In the genomic region with DNA sequence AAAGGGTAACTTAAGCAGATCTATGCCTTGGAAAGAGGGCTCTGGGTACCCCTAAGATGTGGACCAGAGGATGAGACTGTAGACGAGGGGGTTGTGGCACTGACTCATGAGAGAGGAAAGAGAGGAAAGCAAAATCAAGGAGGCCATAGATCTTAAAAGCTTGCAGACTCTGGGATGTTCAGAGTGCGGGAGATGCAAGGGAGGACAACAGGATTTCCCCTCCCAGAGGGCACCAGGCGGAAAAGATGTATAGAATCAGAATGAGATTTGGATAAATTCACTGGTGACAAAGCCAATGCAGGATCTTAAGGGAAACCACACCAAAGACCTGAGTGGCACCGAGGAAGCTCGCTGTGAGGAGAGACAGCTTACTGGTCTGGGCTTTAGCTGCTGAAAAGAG, we compare ENCODE assay signal across 18 cellular contexts. TPM values are rescaled to one million over a fixed set of nuclear protein-coding genes. Genes with fewer than 3 reads are reported as not detected.
"Had no signal": no experiment of that assay in that cellular context is flagged by ENCODE, and none has a peak within 500 bp of the region (broad histone marks: within the 10 kb centered on the region; RNA-seq: fewer than 3 reads in every experiment).

No MANE protein-coding gene starts in this region.

- H3K9me3 Mint-ChIP-seq: activated CD4-positive, alpha-beta memory T cell treated with anti-CD3 and anti-CD28 coated beads for 36 hours; activated naive CD4-positive, alpha-beta T cell treated with anti-CD3 and anti-CD28 coated beads for 36 hours; activated T-helper 2 cell treated with anti-CD3 and anti-CD28 coated beads, Interferon-gamma antibody, Interleukin-2, Interleukin-4, amounts not matched to agents 10 μg/mL and 5 μg/mL and 100 μg/mL, durations not matched to agents 14 hours and 24 hours and 36 hours; central memory CD8-positive, alpha-beta T cell; stimulated activated memory B cell treated with anti-CD40 and anti-IgM and Interleukin-4, amounts not matched to agents 10 μg/mL and 1 μg/mL and 100 μg/mL, for 72 hours had no signal

- H3K27ac Mint-ChIP-seq: activated CD4-positive, alpha-beta memory T cell treated with anti-CD3 and anti-CD28 coated beads for 36 hours; activated naive CD4-positive, alpha-beta T cell treated with anti-CD3 and anti-CD28 coated beads for 36 hours; activated T-helper 2 cell treated with anti-CD3 and anti-CD28 coated beads, Interferon-gamma antibody, Interleukin-2, Interleukin-4, amounts not matched to agents 10 μg/mL and 5 μg/mL and 100 μg/mL, durations not matched to agents 14 hours and 24 hours and 36 hours; brain; stimulated activated memory B cell treated with anti-CD40 and anti-IgM and Interleukin-4, amounts not matched to agents 10 μg/mL and 1 μg/mL and 100 μg/mL, for 72 hours had no signal

- H3K4me3 Mint-ChIP-seq: activated CD4-positive, alpha-beta memory T cell treated with anti-CD3 and anti-CD28 coated beads for 36 hours; activated naive CD4-positive, alpha-beta T cell treated with anti-CD3 and anti-CD28 coated beads for 36 hours; brain; central memory CD8-positive, alpha-beta T cell; stimulated activated memory B cell treated with anti-CD40 and anti-IgM and Interleukin-4, amounts not matched to agents 10 μg/mL and 1 μg/mL and 100 μg/mL, for 72 hours had no signal

- H3K27ac ChIP-seq: coronary artery, left lung, pancreas, sigmoid colon, thyroid gland, WERI-Rb-1 had no signal

- H3K36me3 ChIP-seq: pancreas, sigmoid colon, thyroid gland, WERI-Rb-1 had no signal

- H3K4me3 ChIP-seq: coronary artery, left lung, pancreas, sigmoid colon, thyroid gland had no signal

- ATAC-seq: left lung; pancreas; stimulated activated memory B cell treated with anti-CD40 and anti-IgM and Interleukin-4, amounts not matched to agents 10 μg/mL and 1 μg/mL and 100 μg/mL, for 72 hours had no signal

- DNase-seq: activated CD4-positive, alpha-beta memory T cell treated with anti-CD3 and anti-CD28 coated beads for 36 hours; activated naive CD4-positive, alpha-beta T cell treated with anti-CD3 and anti-CD28 coated beads for 36 hours; activated T-cell treated with anti-CD3 and anti-CD28 coated beads for 4 hours; amygdala; head of caudate nucleus; left lung; mammary epithelial cell; stimulated activated CD4-positive, alpha-beta T cell treated with anti-CD3 and anti-CD28 coated beads, Interleukin-4, amount 100 ng/mL, for 4 hours; thyroid gland; WERI-Rb-1 had no signal

- H3K27me3 Mint-ChIP-seq: activated CD4-positive, alpha-beta memory T cell treated with anti-CD3 and anti-CD28 coated beads for 36 hours; central memory CD8-positive, alpha-beta T cell had no signal

- H3K9me3 ChIP-seq: left lung, pancreas, sigmoid colon, thyroid gland had no signal

- H3K27me3 ChIP-seq: pancreas, thyroid gland had no signal

- H3K36me3 Mint-ChIP-seq: stimulated activated memory B cell treated with anti-CD40 and anti-IgM and Interleukin-4, amounts not matched to agents 10 μg/mL and 1 μg/mL and 100 μg/mL, for 72 hours had no signal

- H3K4me1 ChIP-seq: sigmoid colon, thyroid gland had no signal

- H3K4me1 Mint-ChIP-seq: central memory CD8-positive, alpha-beta T cell; stimulated activated memory B cell treated with anti-CD40 and anti-IgM and Interleukin-4, amounts not matched to agents 10 μg/mL and 1 μg/mL and 100 μg/mL, for 72 hours had no signal

RNA-seq across cellular contexts. Expression of gene HRH2, which starts 27.1 kb away (rescaled TPM):
- total RNA-seq: mammary epithelial cell, myocyte had no signal
